In genomic region chr15:58773024-58773423, GRCh38 we compare ENCODE assay signal across 1 cellular context.
TF ChIP-seq lines count a peak whose summit lies in the region.

No MANE protein-coding gene starts in this region.

TF ChIP-seq in endothelial cell of umbilical vein, 7 proteins besides CTCF, POLR2A, EP300 and RAD21:
- TF ChIP-seq JUN (IDR thresholded peaks at IDR 0.05; ENCODE audit: borderline replicate concordance, insufficient read depth, insufficient read length, low read depth) (no peak), MYC (IDR thresholded peaks at IDR 0.05; ENCODE audit: low read depth, low read length) (no peak), POLR2AphosphoS5 (IDR thresholded peaks at IDR 0.05; ENCODE audit: insufficient read depth, low read depth, low read length) (no peak), EZH2 (IDR thresholded peaks at IDR 0.05; ENCODE audit: borderline replicate concordance, low read depth, low read length, severe bottlenecking) (no peak), FOS (IDR thresholded peaks at IDR 0.05; ENCODE audit: borderline replicate concordance, insufficient read depth, low read length) (no peak), MAX (IDR thresholded peaks at IDR 0.05; ENCODE audit: insufficient read depth, insufficient read length) (no peak), GATA2 (IDR thresholded peaks at IDR 0.05; ENCODE audit: insufficient read depth, insufficient read length, low read depth, low read length) (no peak)
